ENCODE assay signal across 19 cellular contexts in the genomic region with DNA sequence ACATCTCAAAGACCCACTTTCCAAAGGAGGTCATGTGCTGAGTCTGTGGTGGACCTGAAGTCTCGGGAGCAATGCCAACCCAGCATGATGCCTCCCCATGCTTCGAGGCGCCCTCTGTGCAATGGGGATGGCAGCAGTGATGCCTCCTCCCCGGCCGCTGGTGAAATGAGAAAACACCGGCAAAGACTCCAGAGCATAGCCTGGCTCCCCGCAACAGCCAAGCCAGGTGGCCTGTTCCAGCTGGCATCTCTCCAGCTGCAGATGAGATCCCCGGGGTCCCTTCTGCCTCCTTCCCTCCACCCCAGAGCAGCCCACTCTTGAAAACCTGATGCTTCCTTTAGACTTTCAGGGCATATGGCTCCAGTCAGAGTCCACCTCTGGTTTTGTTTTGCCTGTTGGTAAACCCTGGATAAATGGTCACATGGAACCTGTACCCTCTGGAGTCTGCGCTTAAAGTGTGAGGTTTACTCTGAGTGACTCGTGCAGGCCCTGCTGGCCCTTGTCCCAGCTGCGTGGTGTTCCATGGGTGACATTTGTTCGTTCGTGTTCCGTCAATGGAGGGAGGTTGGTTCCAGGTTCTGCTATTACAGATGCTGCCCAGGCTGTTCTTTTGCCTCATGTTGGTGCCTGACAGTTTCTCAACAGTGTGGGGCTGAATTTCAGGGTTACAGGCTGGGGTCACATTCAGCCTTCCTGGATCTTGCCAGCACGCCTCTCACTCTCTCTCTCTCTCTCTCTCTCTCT.
DNase-seq lines count a peak whose midpoint lies in the region; ATAC-seq, FAIRE-seq and TF ChIP-seq lines count a peak whose summit lies in the region.
"Had no signal": no experiment of that assay in that cellular context is flagged by ENCODE, and none has a peak within 500 bp of the region (broad histone marks: within the 10 kb centered on the region; RNA-seq: fewer than 3 reads in every experiment).

No MANE protein-coding gene starts in this region.

- H3K27me3 Mint-ChIP-seq in nephron (ENCODE audit: low read depth) = no peaks in the 10 kb centered on the region
- H3K27me3 Mint-ChIP-seq in activated T-cell treated with anti-CD3 and anti-CD28 coated beads, Interleukin-2, amount 50 U/mL, for 4 hours (ENCODE audit: low read depth) = peaks cover 2% of the 10 kb centered on the region
- H3K27me3 Mint-ChIP-seq: activated CD8-positive, alpha-beta memory T cell treated with anti-CD3 and anti-CD28 coated beads, Interleukin-2, amount 10 ng/mL, durations not matched to agents 7 days and 5 days; activated naive CD8-positive, alpha-beta T cell had no signal

- in situ Hi-C loops in K562 (cut with MboI) = no loop called here

- H3K36me3 ChIP-seq in K562 (ENCODE audit: control insufficient read depth, insufficient read depth, low read length) (no peaks in the 10 kb centered on the region; the same call in 2 of the 3 replicates), osteoblast (ENCODE audit: insufficient read depth, low read length) (no peaks in the 10 kb centered on the region)
- H3K36me3 ChIP-seq: gastroesophageal sphincter had no signal

- H3K4me1 ChIP-seq in K562 (replicated peaks in 1 of 2; ENCODE audit: control insufficient read depth in 2 of 2, insufficient read depth in 2 of 2, low read length in 2 of 2) (peaks cover 18 to 38% of the 10 kb centered on the region in 2 experiments), osteoblast (ENCODE audit: insufficient read depth, low read length) (peaks cover 3% of the 10 kb centered on the region)

- H3K4me3 Mint-ChIP-seq in nephron = peak overlapping the region in 1 of 3 experiments; percentile 7
- H3K4me3 Mint-ChIP-seq in activated T-cell treated with anti-CD3 and anti-CD28 coated beads, Interleukin-2, amount 50 U/mL, for 4 hours = no peak overlapping the region
- H3K4me3 Mint-ChIP-seq: activated CD8-positive, alpha-beta memory T cell treated with anti-CD3 and anti-CD28 coated beads, Interleukin-2, amount 10 ng/mL, durations not matched to agents 7 days and 5 days; activated naive CD8-positive, alpha-beta T cell had no signal

- 70% methylated on average over 14 of the region's 15 CpGs for WGBS in K562 (ENCODE audit: insufficient coverage, low coverage, missing lambda C conversion rate)

- H3K4me3 ChIP-seq in K562 = no peak overlapping the region
- no peak overlapping the region for H3K4me3 ChIP-seq in osteoblast (ENCODE audit: insufficient read depth, low read length)
- H3K4me3 ChIP-seq: gastroesophageal sphincter had no signal

- TF ChIP-seq POLR2A in K562 (conservative IDR thresholded peaks at IDR 0.05) = no peak

- H3K27ac ChIP-seq in K562 (ENCODE audit: extremely low read depth, low read depth, low read length) (no peak overlapping the region), osteoblast (ENCODE audit: low read depth, low read length) (no peak overlapping the region)
- H3K27ac ChIP-seq: gastroesophageal sphincter, RWPE1 had no signal

- ATAC-seq in K562 = no peak
- ATAC-seq in activated T-cell treated with anti-CD3 and anti-CD28 coated beads, Interleukin-2, amount 50 U/mL, for 4 hours = no peak
- ATAC-seq: activated CD8-positive, alpha-beta memory T cell treated with anti-CD3 and anti-CD28 coated beads, Interleukin-2, amount 10 ng/mL, durations not matched to agents 7 days and 5 days; gastroesophageal sphincter had no signal

- no peaks in the 10 kb centered on the region for H3K9me3 Mint-ChIP-seq in nephron
- H3K9me3 Mint-ChIP-seq in activated T-cell treated with anti-CD3 and anti-CD28 coated beads, Interleukin-2, amount 50 U/mL, for 4 hours = no peaks in the 10 kb centered on the region

- TF ChIP-seq RAD21 in K562 (CRISPR knock-in tag; conservative IDR thresholded peaks at IDR 0.05 in 1 of 2, IDR thresholded peaks at IDR 0.05 in 1 of 2) = no peak

- no peak overlapping the region for H3K9ac ChIP-seq in K562 (ENCODE audit: insufficient read depth in 1 of 2, low read depth in 2 of 2, low read length in 2 of 2)

- peaks cover 51% of the 10 kb centered on the region for H3K4me1 Mint-ChIP-seq in nephron
- H3K4me1 Mint-ChIP-seq in activated T-cell treated with anti-CD3 and anti-CD28 coated beads, Interleukin-2, amount 50 U/mL, for 4 hours (ENCODE audit: low read depth) = peaks cover 1% of the 10 kb centered on the region
- H3K4me1 Mint-ChIP-seq: activated CD8-positive, alpha-beta memory T cell treated with anti-CD3 and anti-CD28 coated beads, Interleukin-2, amount 10 ng/mL, durations not matched to agents 7 days and 5 days had no signal

- H3K36me3 Mint-ChIP-seq in nephron (ENCODE audit: low read depth) = peaks cover 6% of the 10 kb centered on the region
- H3K36me3 Mint-ChIP-seq in activated T-cell treated with anti-CD3 and anti-CD28 coated beads, Interleukin-2, amount 50 U/mL, for 4 hours (ENCODE audit: insufficient read depth) = no peaks in the 10 kb centered on the region
- H3K36me3 Mint-ChIP-seq: activated CD8-positive, alpha-beta memory T cell treated with anti-CD3 and anti-CD28 coated beads, Interleukin-2, amount 10 ng/mL, durations not matched to agents 7 days and 5 days; activated naive CD8-positive, alpha-beta T cell had no signal

- DNase-seq in DMS 273 (lab: John Stamatoyannopoulos, UW; ENCODE audit: unreplicated experiment) (peak; percentile 93), NCI-H1092 treated with DMSO at 0.1 percent for 48 hours (lab: John Stamatoyannopoulos, UW) (peak; percentile 68), K562 (ENCODE audit: extremely low read depth in 1 of 4, low spot score in 3 of 4) (no peak), HCEC 1CT (no peak), osteoblast (ENCODE audit: insufficient read length, low spot score, missing footprints) (no peak)
- DNase-seq in activated T-cell treated with anti-CD3 and anti-CD28 coated beads, Interleukin-2, amount 50 U/mL, for 4 hours = no peak
- DNase-seq in activated CD4-positive, alpha-beta T cell treated with anti-CD3 and anti-CD28 coated beads for 1 hour = no peak
- DNase-seq: activated CD8-positive, alpha-beta memory T cell treated with anti-CD3 and anti-CD28 coated beads, Interleukin-2, amount 10 ng/mL, durations not matched to agents 7 days and 5 days; effector CD4-positive, alpha-beta T cell; kidney glomerular epithelial cell; midbrain; NCI-H1417 treated with DMSO at 0.1 percent for 48 hours; NCI-H226; stimulated activated CD4-positive, alpha-beta T cell treated with anti-CD3 and anti-CD28 coated beads, Interleukin-4, amount 100 ng/mL, for 4 hours had no signal

- intact Hi-C loops in K562 (cut with micrococcal nuclease) = no loop called here

- no peaks in the 10 kb centered on the region for H3K79me2 ChIP-seq in K562 (ENCODE audit: control insufficient read depth, insufficient read depth, low read length)
- no peaks in the 10 kb centered on the region for H3K79me2 ChIP-seq in osteoblast (ENCODE audit: insufficient read depth, low read length)

- H4K20me1 ChIP-seq in K562 (replicated peaks; ENCODE audit: control insufficient read depth, insufficient read depth, low read length) (peaks cover 9% of the 10 kb centered on the region; the same call in 1 of the 2 replicates), osteoblast (ENCODE audit: insufficient read depth, low read length) (peaks cover 33% of the 10 kb centered on the region)

- peak overlapping the region; percentile 18 to 59 (median 44) for H3K27ac Mint-ChIP-seq in nephron
- H3K27ac Mint-ChIP-seq: activated CD8-positive, alpha-beta memory T cell treated with anti-CD3 and anti-CD28 coated beads, Interleukin-2, amount 10 ng/mL, durations not matched to agents 7 days and 5 days; activated naive CD8-positive, alpha-beta T cell had no signal

- H3K4me2 ChIP-seq in K562 (ENCODE audit: insufficient read depth, low read length) (no peak overlapping the region), osteoblast (ENCODE audit: insufficient read depth, low read length) (no peak overlapping the region)

- CTCF ChIA-PET in K562 (lab: Yijun Ruan, JAX; ENCODE audit: low intra/inter-chr PET ratio) = no interaction called here

- no peak for TF ChIP-seq EP300 in K562 (IDR thresholded peaks at IDR 0.05; ENCODE audit: low read length)

- POLR2A ChIA-PET in K562 (lab: Yijun Ruan, JAX) = no interaction called here

- no peak overlapping the region for H2AFZ ChIP-seq in K562 (ENCODE audit: low read depth, low read length)
- no peak overlapping the region for H2AFZ ChIP-seq in osteoblast (ENCODE audit: low read length)

- no peak for FAIRE-seq in K562 (lab: Jason Lieb, UNC)
- FAIRE-seq: H54 had no signal

- no TSS peak for BruUV-seq in K562 (replicated peaks; lab: Mats Ljungman, UMichigan)

- H3K27me3 ChIP-seq in K562 (ENCODE audit: control insufficient read depth in 2 of 2, insufficient read depth in 2 of 2, low read length in 2 of 2) (no peaks in the 10 kb centered on the region), osteoblast (ENCODE audit: insufficient read depth, low read length) (no peaks in the 10 kb centered on the region)
- H3K27me3 ChIP-seq: gastroesophageal sphincter had no signal

- H3K9me1 ChIP-seq in K562 (ENCODE audit: control insufficient read depth, insufficient read depth, low read length) = no peaks in the 10 kb centered on the region

- TF ChIP-seq CTCF in K562 (IDR thresholded peaks at IDR 0.05 in 2 of 3, conservative IDR thresholded peaks at IDR 0.05 in 1 of 3; ENCODE audit: insufficient read depth in 2 of 3, low read depth in 1 of 3, low read length in 3 of 3) (no peak), nephron (IDR thresholded peaks at IDR 0.05; ENCODE audit: unreplicated experiment in 3 of 3) (no peak), osteoblast (IDR thresholded peaks at IDR 0.05; ENCODE audit: extremely low read depth, low read depth, low read length) (no peak)

- no peaks in the 10 kb centered on the region for H3K9me3 ChIP-seq in K562 (replicated peaks; ENCODE audit: control insufficient read depth, insufficient read depth, low read depth, low read length)
- H3K9me3 ChIP-seq in osteoblast (ENCODE audit: low read depth, low read length) = no peaks in the 10 kb centered on the region
- H3K9me3 ChIP-seq: gastroesophageal sphincter had no signal

TF ChIP-seq in K562, 482 proteins besides CTCF, POLR2A, EP300 and RAD21 (continues in another document):
- TF ChIP-seq CBX5 (IDR thresholded peaks at IDR 0.05; ENCODE audit: borderline replicate concordance, low read depth) = no peak
- TF ChIP-seq CHD1 (IDR thresholded peaks at IDR 0.05; ENCODE audit: low read length) = no peak
- TF ChIP-seq NFIC (IDR thresholded peaks at IDR 0.05) = peak; percentile 26; the same call in 1 of the 2 replicates
- TF ChIP-seq MAX (CRISPR knock-in tag; IDR thresholded peaks at IDR 0.05) = 0 out of 2 replicates have a peak, but pooled peaks have one; percentile 11
- TF ChIP-seq RBFOX2 (IDR thresholded peaks at IDR 0.05; ENCODE audit: low read depth, low read length) = no peak
- TF ChIP-seq THRAP3 (IDR thresholded peaks at IDR 0.05; ENCODE audit: borderline replicate concordance) = no peak
- TF ChIP-seq U2AF2 (optimal IDR thresholded peaks at IDR 0.05; ENCODE audit: low read depth, low read length) = no peak
- TF ChIP-seq GTF2F1 (IDR thresholded peaks at IDR 0.05; ENCODE audit: low read depth, low read length) = no peak

Comparison
In these comparisons a context has a peak if more than half of its experiments do, and no peak if none do; other contexts are left out.
1. DNase-seq: peak in DMS 273 (single experiment) and NCI-H1092 treated with DMSO at 0.1 percent for 48 hours (single experiment); none in K562 (0 of 4), HCEC 1CT (single experiment), activated T-cell treated with anti-CD3 and anti-CD28 coated beads, Interleukin-2, amount 50 U/mL, for 4 hours (single experiment), osteoblast (single experiment) and activated CD4-positive, alpha-beta T cell treated with anti-CD3 and anti-CD28 coated beads for 1 hour (single experiment).